Comparison of ENCODE assay signal across 23 cellular contexts in the genomic region with DNA sequence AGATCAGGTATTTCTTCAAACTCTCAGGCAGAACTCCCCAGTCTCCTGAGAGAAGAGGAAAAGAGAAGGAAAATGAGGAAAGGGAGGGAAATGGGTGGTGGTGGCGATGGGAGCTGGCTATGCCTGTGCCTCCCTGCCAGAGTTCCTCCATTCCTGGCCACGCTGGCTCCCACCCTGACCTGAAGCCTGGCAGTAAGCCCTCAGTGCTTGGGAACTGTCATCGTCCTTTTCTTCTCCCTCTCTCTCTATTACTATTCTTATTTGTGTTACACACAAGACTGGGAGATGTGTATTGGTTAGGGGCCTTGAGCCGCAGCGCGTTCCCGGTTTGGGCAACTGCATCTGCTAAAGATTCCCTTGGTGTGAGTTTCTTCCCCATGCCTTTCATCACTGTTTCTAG.
"Had no signal": no experiment of that assay in that cellular context is flagged by ENCODE, and none has a peak within 500 bp of the region (broad histone marks: within the 10 kb centered on the region; RNA-seq: fewer than 3 reads in every experiment).

No MANE protein-coding gene starts in this region.

- H3K4me1 Mint-ChIP-seq: nephron progenitor cell had no signal

- H3K27ac Mint-ChIP-seq: nephron progenitor cell had no signal

- H3K9me3 Mint-ChIP-seq: immature natural killer cell had no signal

- H3K9me3 ChIP-seq: esophagus muscularis mucosa, gastroesophageal sphincter, left ventricle myocardium inferior, psoas muscle, spleen, stomach had no signal

- H3K27me3 ChIP-seq: esophagus muscularis mucosa, gastroesophageal sphincter, spleen, stomach had no signal

- ATAC-seq: gastroesophageal sphincter; naive thymus-derived CD4-positive, alpha-beta T cell; psoas muscle; sciatic nerve had no signal

- H3K4me3 ChIP-seq: coronary artery, esophagus muscularis mucosa, gastroesophageal sphincter, left ventricle myocardium inferior, lung, psoas muscle, spleen, stomach had no signal

- H3K4me3 Mint-ChIP-seq: immature natural killer cell; naive thymus-derived CD4-positive, alpha-beta T cell; nephron progenitor cell had no signal

- H3K27ac ChIP-seq: coronary artery, epithelial cell of prostate, esophagus muscularis mucosa, gastroesophageal sphincter, left ventricle myocardium inferior, psoas muscle, spleen had no signal

- DNase-seq: effector CD8-positive, alpha-beta T cell; foreskin fibroblast; glutamatergic neuron; immature natural killer cell; left ventricle myocardium inferior; mesendoderm; naive thymus-derived CD4-positive, alpha-beta T cell; nephron progenitor cell; psoas muscle; retina; spleen; stimulated activated CD4-positive, alpha-beta T cell treated with anti-CD3 and anti-CD28 coated beads, Interleukin-15, amount 100 ng/mL, for 24 hours; stimulated activated CD4-positive, alpha-beta T cell treated with anti-CD3 and anti-CD28 coated beads, Interleukin-2, amount 100 ng/mL, for 24 hours; stimulated activated naive CD4-positive, alpha-beta T cell; stomach; substantia nigra; trophoblast cell had no signal

- H3K27me3 Mint-ChIP-seq: naive thymus-derived CD4-positive, alpha-beta T cell had no signal
